ENCODE assay signal across 18 cellular contexts in the genomic region with DNA sequence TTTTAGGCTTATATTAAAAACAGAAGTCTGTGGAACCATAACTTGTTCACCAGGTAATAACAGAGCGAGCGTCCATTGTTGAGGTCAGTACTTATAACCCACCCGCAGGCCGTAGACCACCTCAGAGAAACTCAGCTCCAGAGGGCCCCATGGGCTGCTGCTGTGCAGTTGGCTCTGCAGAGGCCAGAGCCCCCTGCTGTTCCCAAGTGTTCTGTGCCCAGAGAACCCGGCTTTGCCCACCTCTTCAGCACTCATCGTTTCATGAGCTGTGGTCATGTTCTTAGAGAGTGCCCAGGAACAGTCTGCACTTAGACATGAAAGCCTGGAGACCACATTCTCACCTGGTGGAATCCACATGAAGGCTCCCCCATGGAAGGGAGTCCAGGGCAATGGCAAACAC. TPM values are rescaled to one million over a fixed set of nuclear protein-coding genes. Genes with fewer than 3 reads are reported as not detected.
DNase-seq lines count a peak whose midpoint lies in the region; ATAC-seq, FAIRE-seq and TF ChIP-seq lines count a peak whose summit lies in the region.
"Had no signal": no experiment of that assay in that cellular context is flagged by ENCODE, and none has a peak within 500 bp of the region (broad histone marks: within the 10 kb centered on the region; RNA-seq: fewer than 3 reads in every experiment).

No MANE protein-coding gene starts in this region.

- TF ChIP-seq RAD21 in SK-N-SH (IDR thresholded peaks at IDR 0.05; ENCODE audit: low read length): peak; percentile 51

- TF ChIP-seq CTCF in DOHH2 (IDR thresholded peaks at IDR 0.05; ENCODE audit: low read depth, low read length, poor library complexity, severe bottlenecking) (peak; percentile 26), SK-N-SH (IDR thresholded peaks at IDR 0.05) (peak; percentile 32), fibroblast of the aortic adventitia (IDR thresholded peaks at IDR 0.05; ENCODE audit: insufficient read depth, low read length) (peak; percentile 15)

- 90% methylated on average over 6 of the region's 6 CpGs for WGBS in SK-N-SH (ENCODE audit: low lambda C conversion rate)

- no peak overlapping the region for H3K9ac ChIP-seq in SK-N-SH
- H3K9ac ChIP-seq: KMS-11 had no signal

- no peaks in the 10 kb centered on the region for H3K79me2 ChIP-seq in DOHH2 (ENCODE audit: control insufficient read depth, low read length)
- no peaks in the 10 kb centered on the region for H3K79me2 ChIP-seq in SK-N-SH (ENCODE audit: insufficient read depth)

- H2AFZ ChIP-seq in SK-N-SH (ENCODE audit: low read depth): no peak overlapping the region

- no peaks in the 10 kb centered on the region for H3K9me2 ChIP-seq in DOHH2 (replicated peaks; ENCODE audit: control insufficient read depth, low read length)
- H3K9me2 ChIP-seq in SK-N-SH: no peaks in the 10 kb centered on the region

- no peaks in the 10 kb centered on the region for H3K27me3 ChIP-seq in DOHH2 (ENCODE audit: control insufficient read depth, low read length)
- H3K27me3 ChIP-seq in SK-N-SH (ENCODE audit: insufficient read depth): no peaks in the 10 kb centered on the region
- H3K27me3 ChIP-seq: breast epithelium, SJSA1 had no signal

- H3K9me3 ChIP-seq in DOHH2 (ENCODE audit: control insufficient read depth, insufficient read depth, low read length) (no peaks in the 10 kb centered on the region), SK-N-SH (no peaks in the 10 kb centered on the region)
- H3K9me3 ChIP-seq: breast epithelium, SJSA1 had no signal

- FAIRE-seq in H54 (lab: Jason Lieb, UNC): no peak
- FAIRE-seq: keratinocyte had no signal

- no peaks in the 10 kb centered on the region for H3F3A ChIP-seq in DOHH2 (ENCODE audit: control insufficient read depth, insufficient read depth)
- H3F3A ChIP-seq in SK-N-SH (replicated peaks; ENCODE audit: insufficient read depth): no peaks in the 10 kb centered on the region

- H3K4me2 ChIP-seq in DOHH2 (ENCODE audit: low read length) (no peak overlapping the region), SK-N-SH (no peak overlapping the region)
- H3K4me2 ChIP-seq: KMS-11 had no signal

- peak; percentile 38 for DNase-seq in 8988T
- peak; percentile 39 for DNase-seq in SK-N-SH
- no peak for DNase-seq in fibroblast of the aortic adventitia (ENCODE audit: low read depth)
- no peak for DNase-seq in cerebellar nuclear complex (lab: John Stamatoyannopoulos, UW)
- no peak for DNase-seq in H54 (ENCODE audit: insufficient read length, low spot score)
- DNase-seq in medulla oblongata (ENCODE audit: extremely low spot score): no peak
- DNase-seq: activated naive CD4-positive, alpha-beta T cell treated with anti-CD3 and anti-CD28 coated beads for 36 hours; EL; glutamatergic neuron; NCI-H2029 treated with DMSO at 0.1 percent for 48 hours; nucleus accumbens; stimulated activated naive CD4-positive, alpha-beta T cell had no signal

- CTCF ChIA-PET in SK-N-SH (lab: Yijun Ruan, JAX): interaction anchor here (0.5 to 2.6 kb wide), 15 partner anchors 13 to 136 kb away, joined by 3 to 14 read pairs (median 3); no protein-coding TSS in a partner anchor

- ATAC-seq in GM21381 (IDR thresholded peaks at IDR 0.05; ENCODE audit: unreplicated experiment): no peak

- H3K27ac ChIP-seq in DOHH2 (ENCODE audit: low read depth, low read length) (no peak overlapping the region), SK-N-SH (ENCODE audit: low read depth in 2 of 2, low read length in 1 of 2) (peak overlapping the region in 1 of 2 experiments; percentile 25; a peak in 1 of 4 replicates)
- H3K27ac ChIP-seq: breast epithelium, KMS-11, SJSA1 had no signal

- TF ChIP-seq EP300 in SK-N-SH (IDR thresholded peaks at IDR 0.05; ENCODE audit: borderline replicate concordance in 1 of 2, low read depth in 1 of 2, low read length in 1 of 2): no peak

- H3K4me1 ChIP-seq in DOHH2 (ENCODE audit: control insufficient read depth, low read length) (no peaks in the 10 kb centered on the region), SK-N-SH (ENCODE audit: control insufficient read depth in 1 of 2, insufficient read depth in 2 of 2, low read depth in 1 of 2, low read length in 1 of 2) (peaks cover 0 to 5% of the 10 kb centered on the region in 2 experiments; a peak in 2 of 4 replicates)
- H3K4me1 ChIP-seq: breast epithelium had no signal

- H4K20me1 ChIP-seq in DOHH2 (ENCODE audit: control insufficient read depth, insufficient read depth, low read depth, low read length) (no peaks in the 10 kb centered on the region), SK-N-SH (ENCODE audit: insufficient read depth) (no peaks in the 10 kb centered on the region)

- H3K36me3 ChIP-seq in DOHH2 (ENCODE audit: control insufficient read depth, low read length): no peaks in the 10 kb centered on the region
- H3K36me3 ChIP-seq in SK-N-SH (replicated peaks in 1 of 2; ENCODE audit: control insufficient read depth in 1 of 2, insufficient read depth in 2 of 2, low read length in 1 of 2): peaks cover 0 to 17% of the 10 kb centered on the region in 2 experiments
- H3K36me3 ChIP-seq: SJSA1 had no signal

- POLR2A ChIA-PET in SK-N-SH (lab: Yijun Ruan, JAX): no interaction called here

- TF ChIP-seq POLR2A in H54 (IDR thresholded peaks at IDR 0.05; ENCODE audit: low read depth, low read length): no peak

- H3K4me3 ChIP-seq in DOHH2 (ENCODE audit: low read length) (no peak overlapping the region), SK-N-SH (ENCODE audit: low read depth in 2 of 2, low read length in 1 of 2) (no peak overlapping the region), fibroblast of the aortic adventitia (ENCODE audit: low read depth, low read length) (no peak overlapping the region)
- H3K4me3 ChIP-seq: breast epithelium, SJSA1 had no signal

TF ChIP-seq in SK-N-SH, 30 proteins besides CTCF, POLR2A, EP300 and RAD21:
- TF ChIP-seq TAF1 (IDR thresholded peaks at IDR 0.05; ENCODE audit: borderline replicate concordance, low read depth, low read length): no peak
- no peak for TF ChIP-seq GATA2 (CRISPR knock-in tag; IDR thresholded peaks at IDR 0.05)
- TF ChIP-seq JUND (IDR thresholded peaks at IDR 0.05): no peak
- peak; percentile 45 for TF ChIP-seq SMC3 (IDR thresholded peaks at IDR 0.05; ENCODE audit: low read depth, low read length)

RNA-seq across cellular contexts. Expression of a gene that starts 50.4 kb away (rescaled TPM):
- 15.1 and 18.7 TPM in 2 replicates for polyA plus RNA-seq in SK-N-SH (2012; rRNA removed)
- 5.2 and 9.6 TPM in 2 replicates for polyA plus RNA-seq in SK-N-SH (2012; cell fraction: cytosol; rRNA removed)
- polyA plus RNA-seq in SK-N-SH (2012; cell fraction: nucleus; rRNA removed): 37.0 and 37.3 TPM in 2 replicates
- total RNA-seq in fibroblast of the aortic adventitia (ENCODE audit: low replicate concordance): 5.5 TPM in 1 of 2 replicates, not detected in the other

Comparison
In these comparisons a context has a peak if more than half of its experiments do, and no peak if none do; other contexts are left out.
1. DNase-seq: peak in 8988T (single experiment) and SK-N-SH (single experiment); none in fibroblast of the aortic adventitia (single experiment), cerebellar nuclear complex (0 of 2), H54 (single experiment) and medulla oblongata (single experiment).
2. Peak in every context shown above with its lines, with median percentiles within 50 percentile points of each other: CTCF ChIP-seq.